Comparison of ENCODE assay signal across 8 cellular contexts in the genomic region with DNA sequence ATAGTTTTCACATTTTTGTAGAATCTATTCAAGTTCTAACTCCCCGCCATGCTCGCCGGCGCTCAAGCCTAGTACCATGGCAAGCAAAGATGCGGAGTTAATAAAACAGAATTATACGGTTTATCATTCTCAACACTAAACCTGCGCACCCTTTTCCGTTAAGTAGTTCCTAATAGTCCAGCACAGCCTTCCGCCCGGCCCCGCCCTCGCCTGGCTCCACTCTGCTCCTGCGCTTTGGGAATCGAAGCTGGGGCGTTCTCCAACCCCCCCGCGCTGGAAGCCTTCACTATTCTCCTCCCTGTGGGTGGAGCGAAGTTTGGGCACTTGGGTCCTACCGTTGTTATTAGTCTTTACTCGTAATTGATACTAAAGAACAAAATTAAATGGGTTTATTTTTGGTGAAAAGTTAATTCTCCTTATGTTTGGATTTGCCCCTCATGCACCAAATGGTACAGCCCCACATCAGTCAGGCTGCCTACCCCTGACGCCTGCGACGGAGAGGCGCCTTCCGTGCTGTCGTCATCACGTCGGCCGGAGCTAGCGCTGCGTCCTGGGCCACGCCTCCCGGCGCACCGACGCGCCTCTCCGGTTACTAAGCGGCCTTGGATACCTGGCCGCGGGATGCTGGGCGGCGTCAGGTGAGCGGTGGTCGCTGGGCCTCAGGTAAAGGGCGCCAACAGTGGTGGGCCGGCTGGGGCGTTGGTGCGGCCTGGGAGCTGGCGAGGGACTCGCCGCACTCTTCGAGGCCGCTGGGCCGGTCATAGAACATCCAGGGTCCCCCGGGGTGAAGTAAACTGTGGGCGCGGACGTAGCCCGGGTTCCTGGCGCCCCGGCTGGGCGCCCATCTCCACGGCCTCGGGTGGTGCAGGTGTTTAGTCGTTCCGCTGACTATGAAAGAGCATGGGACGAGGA. TPM values are rescaled to one million over a fixed set of nuclear protein-coding genes. Genes with fewer than 3 reads are reported as not detected.
DNase-seq lines count a peak whose midpoint lies in the region; ATAC-seq and TF ChIP-seq lines count a peak whose summit lies in the region.

TSS of gene IFT52 (plus strand) at position 546 of the 912 bp plus-strand sequence. CDS start 3,762 bp downstream, outside the sequence.

- H3K36me3 Mint-ChIP-seq in activated CD4-positive, alpha-beta T cell treated with anti-CD3 and anti-CD28 coated beads, Interleukin-2, amount 10 ng/mL, durations not matched to agents 7 days and 5 days (ENCODE audit: low read depth) = peaks cover 7% of the 10 kb centered on the region

- peaks cover 20% of the 10 kb centered on the region for H3K4me1 Mint-ChIP-seq in activated CD4-positive, alpha-beta T cell treated with anti-CD3 and anti-CD28 coated beads, Interleukin-2, amount 10 ng/mL, durations not matched to agents 7 days and 5 days

- ATAC-seq in HG03460 (IDR thresholded peaks at IDR 0.05; ENCODE audit: unreplicated experiment) = peak; percentile 100

- peak within 1 kb of the TSS; percentile 96 for H3K27ac Mint-ChIP-seq in activated CD4-positive, alpha-beta T cell treated with anti-CD3 and anti-CD28 coated beads, Interleukin-2, amount 10 ng/mL, durations not matched to agents 7 days and 5 days

- no peaks in the 10 kb centered on the region for H3K9me3 ChIP-seq in BE2C

- TF ChIP-seq CTCF in BE2C (IDR thresholded peaks at IDR 0.05; ENCODE audit: low read depth, low read length) = no peak

- H3K27me3 Mint-ChIP-seq in activated CD4-positive, alpha-beta T cell treated with anti-CD3 and anti-CD28 coated beads, Interleukin-2, amount 10 ng/mL, durations not matched to agents 7 days and 5 days = no peaks in the 10 kb centered on the region

- POLR2A ChIA-PET in activated CD4-positive, alpha-beta T cell treated with anti-CD3 and anti-CD28 coated beads, Interleukin-2, amount 10 ng/mL, durations not matched to agents 7 days and 5 days (lab: Charles Lee) = interaction anchor here (0.7 kb wide), 1 partner anchor 98 kb away, joined by 3 read pairs; no protein-coding TSS in a partner anchor

- peak; percentile 94 for DNase-seq in BE2C
- DNase-seq in GM19240 (ENCODE audit: insufficient read length, low spot score) = peak; percentile 90
- peak; percentile 94 for DNase-seq in NCI-H526 treated with DMSO at 0.1 percent for 48 hours (lab: John Stamatoyannopoulos, UW)
- DNase-seq in activated CD4-positive, alpha-beta T cell treated with anti-CD3 and anti-CD28 coated beads, Interleukin-2, amount 10 ng/mL, durations not matched to agents 7 days and 5 days = peak; percentile 91
- peak; percentile 58 for DNase-seq in cortex of kidney (lab: John Stamatoyannopoulos, UW)
- DNase-seq in left kidney (ENCODE audit: low read depth, low spot score) = peak; percentile 98
- peak; percentile 89 to 91 for DNase-seq in stimulated activated CD4-positive, alpha-beta T cell treated with anti-CD3 and anti-CD28 coated beads, Interleukin-2, amount 100 ng/mL, for 24 hours

- CTCF ChIA-PET in activated CD4-positive, alpha-beta T cell treated with anti-CD3 and anti-CD28 coated beads, Interleukin-2, amount 10 ng/mL, durations not matched to agents 7 days and 5 days (lab: Charles Lee) = interaction anchor here (0.9 to 1.0 kb wide), 2 partner anchors 8 to 11 kb away, joined by 3 read pairs; no protein-coding TSS in a partner anchor

- H3K9me3 Mint-ChIP-seq in activated CD4-positive, alpha-beta T cell treated with anti-CD3 and anti-CD28 coated beads, Interleukin-2, amount 10 ng/mL, durations not matched to agents 7 days and 5 days = no peaks in the 10 kb centered on the region

- no peaks in the 10 kb centered on the region for H3K36me3 ChIP-seq in BE2C

- H3K4me3 ChIP-seq in BE2C (ENCODE audit: low read depth, low read length) = peak within 1 kb of the TSS; percentile 94

- no peaks in the 10 kb centered on the region for H3K27me3 ChIP-seq in BE2C

- peaks cover 4% of the 10 kb centered on the region; the same call in 1 of the 2 replicates for H3K4me1 ChIP-seq in BE2C

- peak within 1 kb of the TSS; percentile 93 for H3K4me3 Mint-ChIP-seq in activated CD4-positive, alpha-beta T cell treated with anti-CD3 and anti-CD28 coated beads, Interleukin-2, amount 10 ng/mL, durations not matched to agents 7 days and 5 days

RNA-seq across cellular contexts. Expression of gene IFT52, which starts in this region (rescaled TPM):
- polyA plus RNA-seq in BE2C (2012; ENCODE audit: insufficient read depth, insufficient read length, low read depth) = 41.4 TPM
- 10 to 100 TPM; 14.0 to 15.8 TPM for total RNA-seq in activated CD4-positive, alpha-beta T cell treated with anti-CD3 and anti-CD28 coated beads, Interleukin-2, amount 10 ng/mL, durations not matched to agents 7 days and 5 days

Comparison
In these comparisons a context has a peak if more than half of its experiments do, and no peak if none do; other contexts are left out.
1. Peak in every context shown above with its lines: DNase-seq, ATAC-seq and H3K4me3 ChIP-seq.